27 cellular contexts compared by ENCODE assay signal in the genomic region with DNA sequence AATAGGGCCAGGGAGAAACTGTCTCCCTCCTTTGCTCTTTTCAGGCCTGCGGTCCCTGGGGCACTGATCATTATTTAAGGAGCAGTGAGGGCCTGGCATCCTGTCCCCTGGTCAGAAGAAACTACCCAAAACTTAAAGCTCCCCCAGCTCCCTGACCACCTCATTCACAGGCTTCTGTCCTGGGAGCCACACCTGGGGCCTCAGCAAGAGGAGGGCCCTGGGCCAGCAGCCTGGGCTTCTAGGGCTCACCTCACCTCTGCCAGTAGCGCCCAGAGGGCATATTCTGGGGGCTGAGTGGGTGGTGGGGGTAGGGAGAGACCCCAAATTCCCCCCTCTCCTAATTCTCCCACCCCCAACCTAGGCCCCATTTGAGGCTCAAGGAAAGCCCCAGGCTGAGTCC. TPM values are rescaled to one million over a fixed set of nuclear protein-coding genes. Genes with fewer than 3 reads are reported as not detected.
DNase-seq lines count a peak whose midpoint lies in the region; ATAC-seq, FAIRE-seq and TF ChIP-seq lines count a peak whose summit lies in the region.
"Had no signal": no experiment of that assay in that cellular context is flagged by ENCODE, and none has a peak within 500 bp of the region (broad histone marks: within the 10 kb centered on the region; RNA-seq: fewer than 3 reads in every experiment).

No MANE protein-coding gene starts in this region.

- H3K4me2 ChIP-seq in H1 (ENCODE audit: insufficient read depth in 1 of 2, low read depth in 2 of 2, low read length in 2 of 2): no peak overlapping the region; a peak in 1 of 4 replicates
- peak overlapping the region; percentile 73 for H3K4me2 ChIP-seq in neural progenitor cell
- H3K4me2 ChIP-seq: A549 had no signal

- TF ChIP-seq EP300 in H1 (IDR thresholded peaks at IDR 0.05; ENCODE audit: borderline replicate concordance in 1 of 2, low read depth in 2 of 2, low read length in 2 of 2) (no peak), sigmoid colon (IDR thresholded peaks at IDR 0.05) (no peak)

- peaks cover 2% of the 10 kb centered on the region; the same call in 1 of the 2 replicates for H3K23me2 ChIP-seq in H1 (ENCODE audit: low read depth, low read length)

- H3K36me3 ChIP-seq in right atrium auricular region: peaks cover 54% of the 10 kb centered on the region
- no peaks in the 10 kb centered on the region for H3K36me3 ChIP-seq in H1 (ENCODE audit: control insufficient read depth in 2 of 4, insufficient read depth in 4 of 4, low read length in 3 of 4)
- H3K36me3 ChIP-seq in neural progenitor cell: no peaks in the 10 kb centered on the region
- H3K36me3 ChIP-seq in spleen: peaks cover 0 to 91% (median 63%) of the 10 kb centered on the region in 6 donors
- H3K36me3 ChIP-seq in sigmoid colon: peaks cover 26 to 80% (median 43%) of the 10 kb centered on the region in 4 donors
- H3K36me3 ChIP-seq: BE2C had no signal

- TF ChIP-seq POLR2A in H1 (IDR thresholded peaks at IDR 0.05; ENCODE audit: control extremely low read depth in 1 of 2, low read depth in 2 of 2, low read length in 2 of 2): no peak
- no peak for TF ChIP-seq POLR2A in spleen (IDR thresholded peaks at IDR 0.05)
- no peak for TF ChIP-seq POLR2A in sigmoid colon (IDR thresholded peaks at IDR 0.05)

- TF ChIP-seq RAD21 in H1 (IDR thresholded peaks at IDR 0.05 in 1 of 2, conservative IDR thresholded peaks at IDR 0.05 in 1 of 2; ENCODE audit: low read depth in 2 of 2, low read length in 2 of 2): no peak

- peaks cover 29% of the 10 kb centered on the region for H3K4me1 Mint-ChIP-seq in neural progenitor cell
- peaks cover 35% of the 10 kb centered on the region for H3K4me1 Mint-ChIP-seq in glutamatergic neuron (ENCODE audit: low read depth, unreplicated experiment)
- H3K4me1 Mint-ChIP-seq: CD14-positive monocyte had no signal

- peaks cover 2 to 16% of the 10 kb centered on the region in 2 experiments for H4K20me1 ChIP-seq in H1 (replicated peaks in 1 of 2; ENCODE audit: control insufficient read depth in 1 of 2, insufficient read depth in 2 of 2, low read length in 2 of 2)
- H4K20me1 ChIP-seq in neural progenitor cell (ENCODE audit: low read depth): peaks cover 8% of the 10 kb centered on the region

- H3K23ac ChIP-seq in H1 (ENCODE audit: insufficient read length): no peak overlapping the region

- H3K9ac ChIP-seq in H1 (replicated peaks in 1 of 4; ENCODE audit: extremely low read depth in 1 of 4, low read depth in 3 of 4, low read length in 3 of 4) (no peak overlapping the region), neural progenitor cell (no peak overlapping the region)
- H3K9ac ChIP-seq: BLaER1 treated with 17β-estradiol and CSF1 and Interleukin-3, amounts not matched to agents 10 nM and 100 nM had no signal

- H3K9me3 Mint-ChIP-seq in neural progenitor cell: no peaks in the 10 kb centered on the region
- H3K9me3 Mint-ChIP-seq in glutamatergic neuron (ENCODE audit: unreplicated experiment): peaks cover 10% of the 10 kb centered on the region
- H3K9me3 Mint-ChIP-seq: CD14-positive monocyte, GM23338 had no signal

- FAIRE-seq in H1 (lab: Jason Lieb, UNC): no peak
- FAIRE-seq: A549, GM12892, H54 had no signal

- H3K79me1 ChIP-seq in H1 (ENCODE audit: low read depth, low read length): no peaks in the 10 kb centered on the region

- H4K5ac ChIP-seq in H1 (ENCODE audit: insufficient read length, low read depth, low read length): no peak overlapping the region

- H3K27ac Mint-ChIP-seq in neural progenitor cell: peak overlapping the region; percentile 46
- H3K27ac Mint-ChIP-seq in glutamatergic neuron (ENCODE audit: unreplicated experiment): no peak overlapping the region
- H3K27ac Mint-ChIP-seq: CD14-positive monocyte, GM23338 had no signal

- no peak for ATAC-seq in Right ventricle myocardium inferior
- ATAC-seq: A549, GM23338 had no signal

- H4K8ac ChIP-seq in H1 (ENCODE audit: extremely low read depth, insufficient read depth, low read length): no peak overlapping the region

- no peak overlapping the region for H3K4me3 Mint-ChIP-seq in neural progenitor cell
- no peak overlapping the region for H3K4me3 Mint-ChIP-seq in glutamatergic neuron (ENCODE audit: unreplicated experiment)
- H3K4me3 Mint-ChIP-seq: CD14-positive monocyte; CD4-positive, alpha-beta memory T cell; GM23338 had no signal

- CTCF ChIA-PET in H1 (lab: Charles Lee; ENCODE audit: partially characterized antibody): interaction anchor here (1.2 to 7.0 kb wide), 5 partner anchors 11 to 230 kb away, joined by 3 to 61 read pairs (median 4); no protein-coding TSS in a partner anchor

- H3K14ac ChIP-seq in H1 (ENCODE audit: insufficient read length): no peak overlapping the region

- H3K27ac ChIP-seq in right atrium auricular region (no peak overlapping the region), H1 (ENCODE audit: low read depth, low read length) (no peak overlapping the region), neural progenitor cell (no peak overlapping the region), spleen (no peak overlapping the region), sigmoid colon (no peak overlapping the region)
- H3K27ac ChIP-seq: A549; BLaER1 treated with 17β-estradiol and CSF1 and Interleukin-3, amounts not matched to agents 10 nM and 100 nM had no signal

- peaks cover 4% of the 10 kb centered on the region for H3K36me3 Mint-ChIP-seq in neural progenitor cell
- no peaks in the 10 kb centered on the region for H3K36me3 Mint-ChIP-seq in glutamatergic neuron (ENCODE audit: unreplicated experiment)

- intact Hi-C loops in Right ventricle myocardium inferior (cut with DNase I): no loop called here
- intact Hi-C loops in spleen (cut with DNase I; ENCODE audit: low total_unique reads): no loop called here
- intact Hi-C loops in sigmoid colon (cut with DNase I): no loop called here

- H2AFZ ChIP-seq in H1 (ENCODE audit: low read length): no peak overlapping the region
- no peak overlapping the region for H2AFZ ChIP-seq in neural progenitor cell (replicated peaks)
- H2AFZ ChIP-seq: GM23338 had no signal

- H3K27me3 Mint-ChIP-seq in neural progenitor cell (ENCODE audit: insufficient read depth, low read depth) (peaks cover 11% of the 10 kb centered on the region), glutamatergic neuron (ENCODE audit: unreplicated experiment) (peaks cover 9% of the 10 kb centered on the region)
- H3K27me3 Mint-ChIP-seq: CD4-positive, alpha-beta memory T cell had no signal

- no peaks in the 10 kb centered on the region for H3K79me2 ChIP-seq in H1 (ENCODE audit: control insufficient read depth in 1 of 2, insufficient read depth in 2 of 2, low read length in 2 of 2)
- no peaks in the 10 kb centered on the region for H3K79me2 ChIP-seq in neural progenitor cell (ENCODE audit: low read depth)

- H2BK20ac ChIP-seq in H1 (ENCODE audit: low read length): no peak overlapping the region

- no peaks in the 10 kb centered on the region for H3K9me3 ChIP-seq in right atrium auricular region
- no peaks in the 10 kb centered on the region for H3K9me3 ChIP-seq in H1 (ENCODE audit: insufficient read depth in 2 of 2, low read depth in 1 of 2, low read length in 1 of 2)
- H3K9me3 ChIP-seq in neural progenitor cell (ENCODE audit: low read depth): no peaks in the 10 kb centered on the region
- H3K9me3 ChIP-seq in spleen: no peaks in the 10 kb centered on the region
- no peaks in the 10 kb centered on the region for H3K9me3 ChIP-seq in sigmoid colon
- H3K9me3 ChIP-seq: A549; BE2C; BLaER1 treated with 17β-estradiol and CSF1 and Interleukin-3, amounts not matched to agents 10 nM and 100 nM; HAP-1 had no signal

- DNase-seq in Right ventricle myocardium inferior (ENCODE audit: missing footprints) (peak; percentile 28), right atrium auricular region (ENCODE audit: low spot score) (no peak), H1 (ENCODE audit: low read depth in 1 of 2, low spot score in 2 of 2) (no peak), neural progenitor cell (ENCODE audit: low spot score) (no peak), spleen (peak; percentile 28), glutamatergic neuron (no peak), hypothalamus (lab: John Stamatoyannopoulos, UW) (no peak), sigmoid colon (no peak)
- DNase-seq: 8988T; ACHN; AML-193; BE2C; Calu3; CD4-positive, alpha-beta memory T cell; COR-L47; DMS53; DMS79 treated with DMSO at 0.1 percent for 48 hours; GF-D8 had no signal

- no peak for TF ChIP-seq CTCF in right atrium auricular region (IDR thresholded peaks at IDR 0.05)
- TF ChIP-seq CTCF in H1 (IDR thresholded peaks at IDR 0.05; ENCODE audit: control extremely low read depth in 1 of 3, insufficient read depth in 1 of 3, low read depth in 1 of 3, low read length in 3 of 3): no peak
- no peak for TF ChIP-seq CTCF in neural progenitor cell (IDR thresholded peaks at IDR 0.05)
- TF ChIP-seq CTCF in spleen (IDR thresholded peaks at IDR 0.05 in 8 of 11, conservative IDR thresholded peaks at IDR 0.05 in 3 of 11): no peak
- no peak for TF ChIP-seq CTCF in glutamatergic neuron (IDR thresholded peaks at IDR 0.05; ENCODE audit: partially characterized antibody, unreplicated experiment)
- TF ChIP-seq CTCF in sigmoid colon (IDR thresholded peaks at IDR 0.05): no peak

- no peaks in the 10 kb centered on the region for H3K27me3 ChIP-seq in right atrium auricular region
- H3K27me3 ChIP-seq in H1 (replicated peaks in 1 of 4; ENCODE audit: control insufficient read depth in 3 of 4, extremely low read depth in 1 of 4, insufficient read depth in 3 of 4, low read length in 3 of 4): peaks cover 0 to 2% (median under 1%) of the 10 kb centered on the region in 4 experiments; a peak in 5 of 7 replicates
- H3K27me3 ChIP-seq in neural progenitor cell: peaks cover 17% of the 10 kb centered on the region
- H3K27me3 ChIP-seq in spleen (replicated peaks in 1 of 7): peaks cover 0 to 3% (median 0%) of the 10 kb centered on the region in 7 donors
- H3K27me3 ChIP-seq in sigmoid colon: no peaks in the 10 kb centered on the region

- H2AK5ac ChIP-seq in H1 (ENCODE audit: low read depth, low read length): no peak overlapping the region

- H2BK120ac ChIP-seq in H1 (replicated peaks; ENCODE audit: low read depth, low read length): no peak overlapping the region

- H2BK12ac ChIP-seq in H1 (ENCODE audit: low read depth, low read length): 0 out of 2 replicates have a peak overlapping the region, but pooled peaks have one; percentile 6

- POLR2A ChIA-PET in H1 (lab: Charles Lee; ENCODE audit: partially characterized antibody): no interaction called here

- H3K18ac ChIP-seq in H1 (ENCODE audit: extremely low read depth, low read length): no peak overlapping the region

- no peak overlapping the region for H2BK15ac ChIP-seq in H1 (ENCODE audit: low read length)

- H3F3A ChIP-seq in neural progenitor cell (ENCODE audit: low read depth): peaks cover 8% of the 10 kb centered on the region

- WGBS in H1 (ENCODE audit: extremely low coverage in 1 of 2, insufficient coverage in 1 of 2, insufficient read length in 1 of 2, insufficient replicate concordance in 2 of 2, low coverage in 1 of 2, low lambda C conversion rate in 2 of 2, missing lambda C conversion rate in 1 of 2), 2 experiments: 94% methylated on average over 2 of the region's 2 CpGs; no CpG with 5 or more reads in 1 of the 2 experiments
- WGBS in spleen, 5 donors: 89 to 100% (median 94%) methylated on average over 2 of the region's 2 CpGs
- 97 to 99% methylated on average over 2 of the region's 2 CpGs for WGBS in sigmoid colon, 2 donors

- H3K4me3 ChIP-seq in right atrium auricular region (no peak overlapping the region), H1 (ENCODE audit: extremely low read depth in 1 of 4, insufficient read depth in 2 of 4, low read depth in 3 of 4, low read length in 4 of 4) (no peak overlapping the region), neural progenitor cell (no peak overlapping the region), spleen (no peak overlapping the region), sigmoid colon (no peak overlapping the region)
- H3K4me3 ChIP-seq: A549; BLaER1 treated with 17β-estradiol and CSF1 and Interleukin-3, amounts not matched to agents 10 nM and 100 nM; GM23338; HAP-1 had no signal

- no peak overlapping the region for H3K56ac ChIP-seq in H1 (replicated peaks; ENCODE audit: insufficient read length, low read depth, low read length)

- peak overlapping the region; percentile 17 for H4K91ac ChIP-seq in H1 (replicated peaks; ENCODE audit: insufficient read length, low read length)

- peaks cover 0 to 8% of the 10 kb centered on the region in 2 donors for H3K4me1 ChIP-seq in right atrium auricular region
- peaks cover 0 to 26% (median 20%) of the 10 kb centered on the region in 4 experiments; a peak in 6 of 7 replicates for H3K4me1 ChIP-seq in H1 (replicated peaks in 1 of 4; ENCODE audit: control insufficient read depth in 3 of 4, insufficient read depth in 4 of 4, low read length in 3 of 4)
- peaks cover 29% of the 10 kb centered on the region for H3K4me1 ChIP-seq in neural progenitor cell
- H3K4me1 ChIP-seq in spleen: peaks cover 0 to 47% (median 20%) of the 10 kb centered on the region in 6 donors
- H3K4me1 ChIP-seq in sigmoid colon: peaks cover 0 to 6% (median 3%) of the 10 kb centered on the region in 4 donors
- H3K4me1 ChIP-seq: A549, BE2C, HAP-1 had no signal

- no peak overlapping the region for H3K4ac ChIP-seq in H1 (replicated peaks; ENCODE audit: insufficient read length, low read depth, low read length)

- no peak overlapping the region for H2BK5ac ChIP-seq in H1 (ENCODE audit: low read depth, low read length)

RNA-seq across cellular contexts. Expression of gene GRM2, which starts 4.7 kb away (rescaled TPM):
- 0.03 TPM for total RNA-seq in Right ventricle myocardium inferior
- total RNA-seq in right atrium auricular region: under 1 TPM; 0.16 to 0.19 TPM
- total RNA-seq in H1 (2021; fragmentation: NEBNext Ultra II Directional; extraction: Animal tissue kit (Norgen Biotek cat#: 25700)): 3.9 and 4.3 TPM in 2 replicates
- 10.5 and 11.7 TPM in 2 replicates for polyA plus RNA-seq in H1 (2011; rRNA removed)
- polyA plus RNA-seq in H1 (2011; cell fraction: cytosol; rRNA removed): 7.6 TPM
- 9.2 TPM for polyA plus RNA-seq in H1 (2011; cell fraction: nucleus; rRNA removed)
- polyA plus RNA-seq in H1 (2012, experiment 1 of 2): 2.9 to 4.9 TPM (median 4.2 TPM) in 4 replicates
- 4.5 TPM for polyA plus RNA-seq in H1 (2012, experiment 2 of 2)
- 3.9 TPM for polyA plus RNA-seq in H1 (2013, experiment 1 of 2)
- polyA plus RNA-seq in H1 (2013, experiment 2 of 2): 3.6 TPM
- polyA minus RNA-seq in H1 (2011; rRNA and poly(A)+ RNA removed): 4.1 and 4.6 TPM in 2 replicates
- 2.7 TPM for polyA minus RNA-seq in H1 (2011; cell fraction: cytosol; rRNA and poly(A)+ RNA removed)
- polyA minus RNA-seq in H1 (2011; cell fraction: nucleus; rRNA and poly(A)+ RNA removed): 2.4 TPM
- 1.9 and 4.9 TPM in 2 replicates for total RNA-seq in neural progenitor cell (ENCODE audit: low replicate concordance)
- total RNA-seq in spleen: 1 to 10 TPM; 1.1 to 2.7 (median 1.8) TPM
- 1 to 10 TPM in 1 of 3 donors, under 1 TPM in 2; 0.17 to 1.1 (median 0.61) TPM for polyA plus RNA-seq in spleen
- 134 TPM for total RNA-seq in glutamatergic neuron (ENCODE audit: unreplicated experiment)
- total RNA-seq in sigmoid colon: 1 to 10 TPM in 1 of 4 donors, under 1 TPM in 2, not detected in 1; under 0.01 to 1.3 (median 0.14) TPM
- polyA plus RNA-seq in sigmoid colon: under 1 TPM in 1 of 3 donors, not detected in 2; 0.13 TPM
- total RNA-seq: Daoy, G401 had no signal
- polyA plus RNA-seq: CD14-positive monocyte had no signal

RNA-seq across cellular contexts. Expression of gene TEX264, which starts 31.1 kb away (rescaled TPM):
- total RNA-seq in Right ventricle myocardium inferior: 37.1 TPM
- 10 to 100 TPM; 55.9 to 62.3 TPM for total RNA-seq in right atrium auricular region
- 11.2 and 11.9 TPM in 2 replicates for total RNA-seq in H1 (2021; fragmentation: NEBNext Ultra II Directional; extraction: Animal tissue kit (Norgen Biotek cat#: 25700))
- 35.6 and 42.0 TPM in 2 replicates for polyA plus RNA-seq in H1 (2011; rRNA removed)
- polyA plus RNA-seq in H1 (2011; cell fraction: cytosol; rRNA removed): 22.6 TPM
- 25.0 TPM for polyA plus RNA-seq in H1 (2011; cell fraction: nucleus; rRNA removed)
- polyA plus RNA-seq in H1 (2012, experiment 1 of 2): 9.7 to 13.9 TPM (median 12.3 TPM) in 4 replicates
- polyA plus RNA-seq in H1 (2012, experiment 2 of 2): 13.6 TPM
- 12.9 TPM for polyA plus RNA-seq in H1 (2013, experiment 1 of 2)
- 15.5 TPM for polyA plus RNA-seq in H1 (2013, experiment 2 of 2)
- polyA minus RNA-seq in H1 (2011; rRNA and poly(A)+ RNA removed): 12.1 and 25.5 TPM in 2 replicates
- polyA minus RNA-seq in H1 (2011; cell fraction: cytosol; rRNA and poly(A)+ RNA removed): 6.2 TPM
- 4.4 TPM for polyA minus RNA-seq in H1 (2011; cell fraction: nucleus; rRNA and poly(A)+ RNA removed)
- 0.54 and 2.8 TPM in 2 replicates for total RNA-seq in neural progenitor cell (ENCODE audit: low replicate concordance)
- total RNA-seq in spleen: 10 to 100 TPM; 29.8 to 66.3 (median 46.0) TPM
- polyA plus RNA-seq in spleen: 10 to 100 TPM; 49.9 to 73.1 (median 57.9) TPM
- total RNA-seq in glutamatergic neuron (ENCODE audit: unreplicated experiment): 13.2 TPM
- total RNA-seq in sigmoid colon: 10 to 100 TPM; 43.2 to 72.4 (median 70.2) TPM
- 10 to 100 TPM; 23.4 to 79.7 (median 30.7) TPM for polyA plus RNA-seq in sigmoid colon

Comparison
In these comparisons a context has a peak if more than half of its experiments do, and no peak if none do; other contexts are left out.
1. DNase-seq: peak in Right ventricle myocardium inferior (single experiment) and spleen (single experiment); none in right atrium auricular region (single experiment), H1 (0 of 2), neural progenitor cell (single experiment), glutamatergic neuron (single experiment), hypothalamus (0 of 51) and sigmoid colon (single experiment).
2. RNA of gene GRM2, which starts 4.7 kb away (total RNA-seq): 134 TPM in glutamatergic neuron (single experiment); 3.9 to 4.3 TPM in H1, 1.9 to 4.9 TPM in neural progenitor cell, 1.1 to 2.7 TPM in spleen, under 0.01 to 1.3 TPM in sigmoid colon, 0.16 to 0.19 TPM in right atrium auricular region and 0.03 TPM in Right ventricle myocardium inferior (single experiment); every median in the first group is over 10 times any median in the second.